In genomic region chr5:138340008-138340407, GRCh38 we compare ENCODE assay signal across 9 cellular contexts. TPM values are rescaled to one million over a fixed set of nuclear protein-coding genes. Genes with fewer than 3 reads are reported as not detected.
DNase-seq lines count a peak whose midpoint lies in the region; TF ChIP-seq lines count a peak whose summit lies in the region.
"Had no signal": no experiment of that assay in that cellular context is flagged by ENCODE, and none has a peak within 500 bp of the region (broad histone marks: within the 10 kb centered on the region; RNA-seq: fewer than 3 reads in every experiment).

No MANE protein-coding gene starts in this region.

- peaks cover 41% of the 10 kb centered on the region for H3K4me1 Mint-ChIP-seq in T-helper 1 cell treated with Interleukin-12 subunit alpha and Interleukin-12 subunit beta and Interleukin-4 antibody, amounts not matched to agents 30 μg/mL and 1 μg/mL, for 36 hours (ENCODE audit: low read depth)
- peaks cover 24% of the 10 kb centered on the region for H3K4me1 Mint-ChIP-seq in glutamatergic neuron (ENCODE audit: low read depth, unreplicated experiment)

- H3K4me1 ChIP-seq in spleen (peaks cover 15 to 67% (median 35%) of the 10 kb centered on the region in 6 donors), esophagus muscularis mucosa (peaks cover 21 to 38% (median 34%) of the 10 kb centered on the region in 4 donors)

- H3K27ac Mint-ChIP-seq in T-helper 1 cell treated with Interleukin-12 subunit alpha and Interleukin-12 subunit beta and Interleukin-4 antibody, amounts not matched to agents 30 μg/mL and 1 μg/mL, for 36 hours: no peak overlapping the region
- H3K27ac Mint-ChIP-seq in glutamatergic neuron (ENCODE audit: unreplicated experiment): peak overlapping the region; percentile 99

- H3K4me3 ChIP-seq in spleen: peak overlapping the region in 5 of 8 donors; percentile 71 to 94 (median 89)
- peak overlapping the region in 2 of 4 donors; percentile 79 to 86 for H3K4me3 ChIP-seq in esophagus muscularis mucosa

- H3K27me3 ChIP-seq in spleen (replicated peaks in 1 of 7) (no peaks in the 10 kb centered on the region), esophagus muscularis mucosa (no peaks in the 10 kb centered on the region)

- DNase-seq in T-helper 1 cell: no peak
- no peak for DNase-seq in glutamatergic neuron
- DNase-seq in spleen: no peak
- DNase-seq in effector CD8-positive, alpha-beta T cell (lab: John Stamatoyannopoulos, UW): no peak
- no peak for DNase-seq in SHP77 treated with DMSO at 0.1 percent for 48 hours (lab: John Stamatoyannopoulos, UW)
- DNase-seq in esophagus muscularis mucosa (ENCODE audit: extremely low spot score): no peak
- DNase-seq: head of caudate nucleus had no signal

- H3K9me3 ChIP-seq in spleen: no peaks in the 10 kb centered on the region
- no peaks in the 10 kb centered on the region for H3K9me3 ChIP-seq in esophagus muscularis mucosa

- intact Hi-C loops in spleen (cut with DNase I; ENCODE audit: low total_unique reads) (no loop called here), esophagus muscularis mucosa (cut with DNase I) (no loop called here)

- no peaks in the 10 kb centered on the region for H3K27me3 Mint-ChIP-seq in T-helper 1 cell treated with Interleukin-12 subunit alpha and Interleukin-12 subunit beta and Interleukin-4 antibody, amounts not matched to agents 30 μg/mL and 1 μg/mL, for 36 hours (ENCODE audit: low read depth)
- H3K27me3 Mint-ChIP-seq in glutamatergic neuron (ENCODE audit: unreplicated experiment): peaks cover 11% of the 10 kb centered on the region

- H3K4me3 Mint-ChIP-seq in T-helper 1 cell treated with Interleukin-12 subunit alpha and Interleukin-12 subunit beta and Interleukin-4 antibody, amounts not matched to agents 30 μg/mL and 1 μg/mL, for 36 hours: peak overlapping the region; percentile 96
- peak overlapping the region; percentile 100 for H3K4me3 Mint-ChIP-seq in glutamatergic neuron (ENCODE audit: unreplicated experiment)

- peaks cover 23% of the 10 kb centered on the region for H3K36me3 Mint-ChIP-seq in T-helper 1 cell treated with Interleukin-12 subunit alpha and Interleukin-12 subunit beta and Interleukin-4 antibody, amounts not matched to agents 30 μg/mL and 1 μg/mL, for 36 hours (ENCODE audit: low read depth)
- H3K36me3 Mint-ChIP-seq in glutamatergic neuron (ENCODE audit: unreplicated experiment): no peaks in the 10 kb centered on the region

- no peaks in the 10 kb centered on the region for H3K9me3 Mint-ChIP-seq in T-helper 1 cell treated with Interleukin-12 subunit alpha and Interleukin-12 subunit beta and Interleukin-4 antibody, amounts not matched to agents 30 μg/mL and 1 μg/mL, for 36 hours
- H3K9me3 Mint-ChIP-seq in glutamatergic neuron (ENCODE audit: unreplicated experiment): peaks cover 15% of the 10 kb centered on the region

- H3K36me3 ChIP-seq in spleen (peaks cover 3 to 43% (median 33%) of the 10 kb centered on the region in 6 donors), esophagus muscularis mucosa (peaks cover 13 to 41% (median 38%) of the 10 kb centered on the region in 4 donors)

- 88 to 97% (median 94%) methylated on average over 3 of the region's 3 CpGs for WGBS in spleen, 5 donors
- WGBS in esophagus muscularis mucosa: 74% methylated on average over 3 of the region's 3 CpGs

- TF ChIP-seq EP300 in esophagus muscularis mucosa (IDR thresholded peaks at IDR 0.05): no peak

- peak overlapping the region; percentile 99 for H3K27ac ChIP-seq in VCaP
- peak overlapping the region in 7 of 8 donors; percentile 93 to 98 (median 96) for H3K27ac ChIP-seq in spleen
- H3K27ac ChIP-seq in esophagus muscularis mucosa (replicated peaks in 1 of 4): peak overlapping the region in 2 of 4 donors; percentile 91 to 98

- TF ChIP-seq CTCF in VCaP (conservative IDR thresholded peaks at IDR 0.05) (no peak), glutamatergic neuron (IDR thresholded peaks at IDR 0.05; ENCODE audit: partially characterized antibody, unreplicated experiment) (no peak), spleen (IDR thresholded peaks at IDR 0.05 in 8 of 11, conservative IDR thresholded peaks at IDR 0.05 in 3 of 11) (no peak), esophagus muscularis mucosa (IDR thresholded peaks at IDR 0.05) (no peak)

- TF ChIP-seq POLR2A in spleen (IDR thresholded peaks at IDR 0.05): no peak
- TF ChIP-seq POLR2A in esophagus muscularis mucosa (IDR thresholded peaks at IDR 0.05; ENCODE audit: low read depth): no peak

RNA-seq across cellular contexts. Expression of gene FAM53C, which starts 1.9 kb away (rescaled TPM):
- 69.9 TPM for total RNA-seq in glutamatergic neuron (ENCODE audit: unreplicated experiment)
- 10 to 100 TPM; 28.8 to 42.0 (median 33.7) TPM for total RNA-seq in spleen
- 10 to 100 TPM in 1 of 3 donors, 1 to 10 TPM in 2; 6.8 to 11.7 (median 7.7) TPM for polyA plus RNA-seq in spleen
- 10 to 100 TPM; 22.4 to 40.0 (median 29.6) TPM for total RNA-seq in esophagus muscularis mucosa

RNA-seq across cellular contexts. Expression of gene CDC25C, which starts 8.4 kb away (rescaled TPM):
- 3.2 TPM for total RNA-seq in glutamatergic neuron (ENCODE audit: unreplicated experiment)
- total RNA-seq in spleen: 1 to 10 TPM in 3 of 7 donors, under 1 TPM in 4; 0.25 to 6.0 (median 0.89) TPM
- 1 to 10 TPM in 1 of 3 donors, under 1 TPM in 2; 0.37 to 2.0 (median 0.77) TPM for polyA plus RNA-seq in spleen
- under 1 TPM in 1 of 4 donors, not detected in 3; 0.17 TPM for total RNA-seq in esophagus muscularis mucosa

RNA-seq across cellular contexts. Expression of gene KDM3B, which starts 12.5 kb away (rescaled TPM):
- total RNA-seq in glutamatergic neuron (ENCODE audit: unreplicated experiment) (98.5 TPM), spleen (10 to 100 TPM; 69.1 to 90.6 (median 79.6) TPM), esophagus muscularis mucosa (10 to 100 TPM; 61.3 to 88.8 (median 74.9) TPM)
- 10 to 100 TPM; 21.6 to 27.4 (median 24.8) TPM for polyA plus RNA-seq in spleen
